19 cellular contexts compared by ENCODE assay signal in genomic region chr20:60053813-60054190, GRCh38.
"Had no signal": no experiment of that assay in that cellular context is flagged by ENCODE, and none has a peak within 500 bp of the region (broad histone marks: within the 10 kb centered on the region; RNA-seq: fewer than 3 reads in every experiment).

No MANE protein-coding gene starts in this region.

- H3K27me3 Mint-ChIP-seq: central memory CD8-positive, alpha-beta T cell had no signal

- H3K27ac ChIP-seq: ascending aorta, colonic mucosa, neural progenitor cell, psoas muscle, right lobe of liver, vagina had no signal

- H3K36me3 Mint-ChIP-seq: memory B cell, neural progenitor cell, T-cell had no signal

- H3K27me3 ChIP-seq: ascending aorta, colonic mucosa, neural progenitor cell, vagina had no signal

- H3K9me3 ChIP-seq: ascending aorta, colonic mucosa, psoas muscle, right lobe of liver, stomach, vagina had no signal

- H3K4me3 ChIP-seq: ascending aorta, colonic mucosa, neural progenitor cell, psoas muscle, right lobe of liver, stomach, vagina had no signal

- H3K4me3 Mint-ChIP-seq: memory B cell, neural progenitor cell had no signal

- H3K27ac Mint-ChIP-seq: memory B cell, neural progenitor cell, T-cell had no signal

- H2AFZ ChIP-seq: neural progenitor cell had no signal

- ATAC-seq: psoas muscle, right lobe of liver, T-cell had no signal

- H3K4me2 ChIP-seq: neural progenitor cell had no signal

- H3K4me1 ChIP-seq: colonic mucosa had no signal

- H3K9me3 Mint-ChIP-seq: central memory CD8-positive, alpha-beta T cell; neural progenitor cell; T-cell had no signal

- H3K36me3 ChIP-seq: ascending aorta, colonic mucosa, neural progenitor cell, right lobe of liver, stomach, vagina had no signal

- DNase-seq: activated CD4-positive, alpha-beta T cell treated with anti-CD3 and anti-CD28 coated beads, Interleukin-2, amount 50 U/mL, for 4 hours; activated CD4-positive, CD25-positive, alpha-beta regulatory T cell treated with anti-CD3 and anti-CD28 coated beads, Interleukin-2, amount 50 U/mL, for 72 hours; activated naive CD4-positive, alpha-beta T cell treated with Interleukin-2 at 50 U/mL for 16 hours; activated T-cell treated with anti-CD3 and anti-CD28 coated beads for 4 hours; colonic mucosa; erythroblast; foreskin melanocyte; psoas muscle; right lobe of liver; small intestine; stimulated activated CD4-positive, alpha-beta T cell treated with anti-CD3 and anti-CD28 coated beads, Interleukin-4, amount 100 ng/mL, for 1 hour; stomach; T-cell; trophoblast cell had no signal
